In genomic region chr11:46265764-46266163, GRCh38 we compare ENCODE assay signal across 28 cellular contexts. TPM values are rescaled to one million over a fixed set of nuclear protein-coding genes. Genes with fewer than 3 reads are reported as not detected.
DNase-seq lines count a peak whose midpoint lies in the region; ATAC-seq and TF ChIP-seq lines count a peak whose summit lies in the region.
"Had no signal": no experiment of that assay in that cellular context is flagged by ENCODE, and none has a peak within 500 bp of the region (broad histone marks: within the 10 kb centered on the region; RNA-seq: fewer than 3 reads in every experiment).

No MANE protein-coding gene starts in this region.

- H2BK120ac ChIP-seq in neuronal stem cell (ENCODE audit: low read depth, low read length), result no peak overlapping the region

- H3K9me3 ChIP-seq in DOHH2 (ENCODE audit: control insufficient read depth, insufficient read depth, low read length) (no peaks in the 10 kb centered on the region), neuronal stem cell (replicated peaks in 1 of 2; ENCODE audit: control insufficient read depth in 2 of 2, insufficient read depth in 1 of 2, low read depth in 1 of 2, low read length in 2 of 2) (peaks cover 3 to 6% of the 10 kb centered on the region in 2 donors), tibial nerve (no peaks in the 10 kb centered on the region)
- H3K9me3 ChIP-seq: breast epithelium, Caco-2, gastrocnemius medialis, HAP-1, SJCRH30, upper lobe of left lung had no signal

- H3K14ac ChIP-seq in neuronal stem cell (ENCODE audit: low read length), result no peak overlapping the region

- no CpG with 5 or more reads among the region's 7 CpGs for WGBS in neuronal stem cell (ENCODE audit: extremely low coverage in 2 of 2, insufficient read length in 2 of 2, insufficient replicate concordance in 1 of 2), 2 donors
- whole genome bisulfite sequencing in tibial nerve, 2 donors, result 78 to 81% methylated on average over 7 of the region's 7 CpGs

- ATAC-seq in GM18868 (IDR thresholded peaks at IDR 0.05; ENCODE audit: unreplicated experiment) (peak; percentile 37), foreskin keratinocyte (no peak)
- ATAC-seq: gastrocnemius medialis; naive thymus-derived CD8-positive, alpha-beta T cell had no signal

- H3K18ac ChIP-seq in neuronal stem cell (ENCODE audit: low read length), result peak overlapping the region; percentile 57

- H3K9ac ChIP-seq in neuronal stem cell (ENCODE audit: low read depth, low read length, poor library complexity), result no peak overlapping the region

- no peak overlapping the region for H2BK15ac ChIP-seq in neuronal stem cell (ENCODE audit: low read length)

- no peak overlapping the region for H2BK5ac ChIP-seq in neuronal stem cell (ENCODE audit: low read length)

- no peak overlapping the region for H2BK12ac ChIP-seq in neuronal stem cell (ENCODE audit: low read length)

- no peaks in the 10 kb centered on the region for H3K79me2 ChIP-seq in DOHH2 (ENCODE audit: control insufficient read depth, low read length)

- H3K4me1 ChIP-seq in DOHH2 (ENCODE audit: control insufficient read depth, low read length) (peaks cover 40% of the 10 kb centered on the region), neuronal stem cell (ENCODE audit: control insufficient read depth in 2 of 2, insufficient read depth in 1 of 2, low read depth in 1 of 2, low read length in 2 of 2) (no peaks in the 10 kb centered on the region), foreskin keratinocyte (no peaks in the 10 kb centered on the region), tibial nerve (no peaks in the 10 kb centered on the region)
- H3K4me1 ChIP-seq: breast epithelium, gastrocnemius medialis, HAP-1, SJCRH30, upper lobe of left lung had no signal

- TF ChIP-seq CTCF in DOHH2 (IDR thresholded peaks at IDR 0.05; ENCODE audit: low read depth, low read length, poor library complexity, severe bottlenecking), result no peak
- TF ChIP-seq CTCF in foreskin keratinocyte (conservative IDR thresholded peaks at IDR 0.05), result no peak
- no peak for TF ChIP-seq CTCF in tibial nerve (IDR thresholded peaks at IDR 0.05)

- no peaks in the 10 kb centered on the region for H3K9me2 ChIP-seq in DOHH2 (replicated peaks; ENCODE audit: control insufficient read depth, low read length)

- H3F3A ChIP-seq in DOHH2 (ENCODE audit: control insufficient read depth, insufficient read depth), result 0 out of 2 replicates have a peak, but pooled peaks cover 2% of the 10 kb centered on the region

- no peak for TF ChIP-seq POLR2A in tibial nerve (IDR thresholded peaks at IDR 0.05)

- H3K27me3 ChIP-seq in DOHH2 (ENCODE audit: control insufficient read depth, low read length), result no peaks in the 10 kb centered on the region
- peaks cover 0 to 11% (median 0%) of the 10 kb centered on the region in 3 experiments for H3K27me3 ChIP-seq in neuronal stem cell (ENCODE audit: control insufficient read depth in 3 of 3, insufficient read depth in 3 of 3, low read depth in 1 of 3, low read length in 3 of 3)
- H3K27me3 ChIP-seq in foreskin keratinocyte, result no peaks in the 10 kb centered on the region
- no peaks in the 10 kb centered on the region for H3K27me3 ChIP-seq in tibial nerve
- H3K27me3 ChIP-seq: breast epithelium, gastrocnemius medialis, upper lobe of left lung had no signal

- peak overlapping the region; percentile 58 for H3K4me2 ChIP-seq in DOHH2 (ENCODE audit: low read length)
- no peak overlapping the region for H3K4me2 ChIP-seq in neuronal stem cell (ENCODE audit: insufficient read depth, low read length, poor library complexity, severe bottlenecking)

- H3K4me3 ChIP-seq in DOHH2 (ENCODE audit: low read length) (peak overlapping the region; percentile 40), neuronal stem cell (ENCODE audit: low read length in 2 of 2) (no peak overlapping the region), tibial nerve (no peak overlapping the region)
- H3K4me3 ChIP-seq: breast epithelium, gastrocnemius medialis, HAP-1, SJCRH30, upper lobe of left lung had no signal

- H3K27ac ChIP-seq in DOHH2 (ENCODE audit: low read depth, low read length) (peak overlapping the region; percentile 61), neuronal stem cell (replicated peaks; ENCODE audit: low read length) (no peak overlapping the region), foreskin keratinocyte (no peak overlapping the region), tibial nerve (no peak overlapping the region)
- H3K27ac ChIP-seq: breast epithelium, gastrocnemius medialis, SJCRH30, upper lobe of left lung had no signal

- H2AK5ac ChIP-seq in neuronal stem cell (ENCODE audit: low read depth, low read length), result no peak overlapping the region

- no peak overlapping the region for H3K4ac ChIP-seq in neuronal stem cell (ENCODE audit: low read length)

- H3K36me3 ChIP-seq in DOHH2 (ENCODE audit: control insufficient read depth, low read length) (no peaks in the 10 kb centered on the region), neuronal stem cell (replicated peaks in 1 of 2; ENCODE audit: control insufficient read depth in 2 of 2, insufficient read depth in 2 of 2, low read length in 2 of 2) (no peaks in the 10 kb centered on the region), tibial nerve (no peaks in the 10 kb centered on the region)
- H3K36me3 ChIP-seq: breast epithelium, gastrocnemius medialis, HAP-1, SJCRH30, upper lobe of left lung had no signal

- no peaks in the 10 kb centered on the region for H3K79me1 ChIP-seq in neuronal stem cell (ENCODE audit: low read depth, low read length)

- H4K8ac ChIP-seq in neuronal stem cell (ENCODE audit: low read depth, low read length), result no peak overlapping the region

- no peak for TF ChIP-seq EP300 in tibial nerve (IDR thresholded peaks at IDR 0.05)

- H4K20me1 ChIP-seq in DOHH2 (ENCODE audit: control insufficient read depth, insufficient read depth, low read depth, low read length), result no peaks in the 10 kb centered on the region

- H4K91ac ChIP-seq in neuronal stem cell (ENCODE audit: low read depth, low read length, poor library complexity), result no peak overlapping the region

- no peak overlapping the region for H3K23ac ChIP-seq in neuronal stem cell (ENCODE audit: low read depth, low read length, poor library complexity)

- DNase-seq in NCI-H69 (lab: John Stamatoyannopoulos, UW), result peak; percentile 56
- DNase-seq in neuronal stem cell (ENCODE audit: low spot score), result no peak
- DNase-seq in RKO (ENCODE audit: low spot score), result no peak
- no peak for DNase-seq in foreskin keratinocyte
- no peak for DNase-seq in tibial nerve (ENCODE audit: low spot score in 2 of 2)
- DNase-seq: activated CD4-positive, alpha-beta T cell treated with anti-CD3 and anti-CD28 coated beads for 4 hours; anterior cingulate cortex; C1 segment of cervical spinal cord; Caco-2; DND-41; gastrocnemius medialis; KBM-7; naive thymus-derived CD8-positive, alpha-beta T cell; NCI-H1092 treated with DMSO at 0.1 percent for 48 hours; NCI-H187; NCI-H526 treated with DMSO at 0.1 percent for 48 hours; RPMI8226; SJCRH30; stimulated activated CD4-positive, alpha-beta T cell treated with anti-CD3 and anti-CD28 coated beads, Interleukin-15, amount 100 ng/mL, for 24 hours; stimulated activated CD4-positive, alpha-beta T cell treated with anti-CD3 and anti-CD28 coated beads, Interleukin-4, amount 100 ng/mL, for 4 hours; substantia nigra; T-helper 9 cell; upper lobe of left lung had no signal

- no peak overlapping the region for H2AFZ ChIP-seq in neuronal stem cell (ENCODE audit: low read length)

RNA-seq across cellular contexts. Expression of gene CREB3L1, which starts 11.7 kb away (rescaled TPM):
- 8.4 TPM for polyA plus RNA-seq in neuronal stem cell (2013, experiment 1 of 2)
- 8.8 TPM for polyA plus RNA-seq in neuronal stem cell (2013, experiment 2 of 2)
- total RNA-seq in foreskin keratinocyte (0.35 and 0.88 TPM in 2 replicates), tibial nerve (1 to 10 TPM; 2.0 to 6.9 (median 3.4) TPM)
- 0.61 and 1.1 TPM in 2 replicates for polyA plus RNA-seq in foreskin keratinocyte
- total RNA-seq: activated T-helper 2 cell treated with anti-CD3 and anti-CD28 coated beads, Interferon-gamma antibody, Interleukin-2, Interleukin-4, amounts not matched to agents 10 μg/mL and 5 μg/mL and 100 μg/mL, durations not matched to agents 14 hours and 24 hours and 36 hours; naive thymus-derived CD8-positive, alpha-beta T cell had no signal
- polyA plus RNA-seq: naive thymus-derived CD8-positive, alpha-beta T cell had no signal
